In genomic region chr20:56890011-56890410, GRCh38 we compare ENCODE assay signal across 29 cellular contexts.
"Had no signal": no experiment of that assay in that cellular context is flagged by ENCODE, and none has a peak within 500 bp of the region (broad histone marks: within the 10 kb centered on the region; RNA-seq: fewer than 3 reads in every experiment).

No MANE protein-coding gene starts in this region.

- H3K36me3 ChIP-seq: neutrophil, ovary, right lobe of liver, sigmoid colon, stomach, thoracic aorta, thyroid gland, tibial nerve, upper lobe of left lung, vagina had no signal

- H3K36me3 Mint-ChIP-seq: naive thymus-derived CD8-positive, alpha-beta T cell; natural killer cell treated with Interleukin-12 subunit alpha and Interleukin-12 subunit beta and Interleukin-15 and Interleukin-18, amount 100 ng/mL, for 72 hours; stimulated activated effector memory CD8-positive, alpha-beta T cell treated with anti-CD3 and anti-CD28 coated beads, Interleukin-12 subunit alpha, Interleukin-12 subunit beta, amount 100 ng/mL, for 72 hours; stimulated activated naive B cell treated with anti-CD40 and anti-IgM and Interleukin-4, amounts not matched to agents 10 μg/mL and 1 μg/mL and 100 μg/mL, for 72 hours had no signal

- H3K27ac Mint-ChIP-seq: naive thymus-derived CD8-positive, alpha-beta T cell; natural killer cell treated with Interleukin-12 subunit alpha and Interleukin-12 subunit beta and Interleukin-15 and Interleukin-18, amount 100 ng/mL, for 72 hours; nephron progenitor cell; progenitor cell of endocrine pancreas; stimulated activated effector memory CD8-positive, alpha-beta T cell treated with anti-CD3 and anti-CD28 coated beads, Interleukin-12 subunit alpha, Interleukin-12 subunit beta, amount 100 ng/mL, for 72 hours; stimulated activated naive B cell treated with anti-CD40 and anti-IgM and Interleukin-4, amounts not matched to agents 10 μg/mL and 1 μg/mL and 100 μg/mL, for 72 hours; stimulated activated naive CD8-positive, alpha-beta T cell treated with anti-CD3 and anti-CD28 coated beads, Interleukin-15, Interleukin-2, amounts not matched to agents 100 ng/mL and 50 ng/mL, for 24 hours had no signal

- ATAC-seq: naive thymus-derived CD8-positive, alpha-beta T cell; natural killer cell treated with Interleukin-12 subunit alpha and Interleukin-12 subunit beta and Interleukin-15 and Interleukin-18, amount 100 ng/mL, for 72 hours; psoas muscle; right cardiac atrium; right lobe of liver; stimulated activated effector memory CD8-positive, alpha-beta T cell treated with anti-CD3 and anti-CD28 coated beads, Interleukin-12 subunit alpha, Interleukin-12 subunit beta, amount 100 ng/mL, for 72 hours; stimulated activated naive B cell treated with anti-CD40 and anti-IgM and Interleukin-4, amounts not matched to agents 10 μg/mL and 1 μg/mL and 100 μg/mL, for 72 hours had no signal

- H3K4me3 Mint-ChIP-seq: naive thymus-derived CD8-positive, alpha-beta T cell; natural killer cell treated with Interleukin-12 subunit alpha and Interleukin-12 subunit beta and Interleukin-15 and Interleukin-18, amount 100 ng/mL, for 72 hours; nephron progenitor cell; neural crest cell; stimulated activated effector memory CD8-positive, alpha-beta T cell treated with anti-CD3 and anti-CD28 coated beads, Interleukin-12 subunit alpha, Interleukin-12 subunit beta, amount 100 ng/mL, for 72 hours; stimulated activated naive B cell treated with anti-CD40 and anti-IgM and Interleukin-4, amounts not matched to agents 10 μg/mL and 1 μg/mL and 100 μg/mL, for 72 hours; stimulated activated naive CD8-positive, alpha-beta T cell treated with anti-CD3 and anti-CD28 coated beads, Interleukin-15, Interleukin-2, amounts not matched to agents 100 ng/mL and 50 ng/mL, for 24 hours had no signal

- H3K9me3 Mint-ChIP-seq: natural killer cell treated with Interleukin-12 subunit alpha and Interleukin-12 subunit beta and Interleukin-15 and Interleukin-18, amount 100 ng/mL, for 72 hours; nephron progenitor cell; neural crest cell; stimulated activated effector memory CD8-positive, alpha-beta T cell treated with anti-CD3 and anti-CD28 coated beads, Interleukin-12 subunit alpha, Interleukin-12 subunit beta, amount 100 ng/mL, for 72 hours; stimulated activated naive B cell treated with anti-CD40 and anti-IgM and Interleukin-4, amounts not matched to agents 10 μg/mL and 1 μg/mL and 100 μg/mL, for 72 hours; stimulated activated naive CD8-positive, alpha-beta T cell treated with anti-CD3 and anti-CD28 coated beads, Interleukin-15, Interleukin-2, amounts not matched to agents 100 ng/mL and 50 ng/mL, for 24 hours had no signal

- H3K4me3 ChIP-seq: ovary, psoas muscle, right lobe of liver, sigmoid colon, stomach, thoracic aorta, thyroid gland, tibial nerve, upper lobe of left lung, vagina had no signal

- H3K4me1 ChIP-seq: parathyroid adenoma, psoas muscle, right lobe of liver, sigmoid colon, stomach, thyroid gland, tibial nerve, upper lobe of left lung, vagina had no signal

- H3K79me2 ChIP-seq: parathyroid adenoma had no signal

- H3K4me1 Mint-ChIP-seq: stimulated activated effector memory CD8-positive, alpha-beta T cell treated with anti-CD3 and anti-CD28 coated beads, Interleukin-12 subunit alpha, Interleukin-12 subunit beta, amount 100 ng/mL, for 72 hours; stimulated activated naive B cell treated with anti-CD40 and anti-IgM and Interleukin-4, amounts not matched to agents 10 μg/mL and 1 μg/mL and 100 μg/mL, for 72 hours had no signal

- H3K27me3 ChIP-seq: neutrophil, ovary, right lobe of liver, sigmoid colon, stomach, thyroid gland, tibial nerve, upper lobe of left lung, vagina had no signal

- H3K9ac ChIP-seq: parathyroid adenoma had no signal

- DNase-seq: naive thymus-derived CD8-positive, alpha-beta T cell; nephron progenitor cell; nucleus accumbens; ovary; posterior cingulate gyrus; psoas muscle; right cardiac atrium; right lobe of liver; sigmoid colon; small intestine; stimulated activated CD4-positive, alpha-beta T cell treated with anti-CD3 and anti-CD28 coated beads, Interleukin-15, amount 100 ng/mL, for 24 hours; stimulated activated CD4-positive, alpha-beta T cell treated with anti-CD3 and anti-CD28 coated beads, Interleukin-2, amount 100 ng/mL, for 24 hours; stimulated activated CD4-positive, alpha-beta T cell treated with anti-CD3 and anti-CD28 coated beads, Interleukin-2, amount 100 ng/mL, for 48 hours; stimulated activated CD4-positive, alpha-beta T cell treated with anti-CD3 and anti-CD28 coated beads, Interleukin-4, amount 100 ng/mL, for 24 hours; stimulated activated naive B cell treated with anti-CD40 and anti-IgM and Interleukin-4, amounts not matched to agents 10 μg/mL and 1 μg/mL and 100 μg/mL, for 72 hours; stimulated activated naive CD4-positive, alpha-beta T cell treated with Interleukin-2 at 50 U/mL for 16 hours; stomach; thyroid gland; upper lobe of left lung had no signal

- H3K27ac ChIP-seq: neutrophil, ovary, parathyroid adenoma, psoas muscle, right lobe of liver, sigmoid colon, stomach, thoracic aorta, thyroid gland, tibial nerve, upper lobe of left lung, vagina had no signal
